ENCODE assay signal across 1 cellular context in the genomic region with DNA sequence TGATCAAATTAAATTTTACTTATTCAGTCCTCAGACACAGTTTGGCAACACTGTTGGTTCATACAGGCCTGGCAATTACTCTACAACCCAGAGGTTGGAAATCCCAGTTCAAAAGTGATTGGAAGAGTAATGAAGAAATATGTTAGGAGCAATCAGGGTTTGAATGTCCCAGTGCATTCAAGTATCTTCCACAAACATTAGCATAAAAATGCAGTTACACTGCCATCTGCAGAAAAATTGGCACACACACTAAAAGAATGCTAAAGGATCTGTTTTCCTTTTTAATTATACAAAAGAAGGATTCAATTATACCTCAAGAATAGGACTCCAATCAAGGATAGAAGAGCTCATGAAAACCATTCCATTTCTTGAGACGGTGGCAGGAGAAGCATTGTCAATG.
TF ChIP-seq lines count a peak whose summit lies in the region.

No MANE protein-coding gene starts in this region.

TF ChIP-seq in IMR-90, 13 proteins besides CTCF, POLR2A, EP300 and RAD21 (continued from another document):
- TF ChIP-seq BHLHE40 (IDR thresholded peaks at IDR 0.05; ENCODE audit: low read depth, low read length) (no peak), NFE2L2 (IDR thresholded peaks at IDR 0.05; ENCODE audit: low read depth, low read length) (no peak), FOS (IDR thresholded peaks at IDR 0.05; ENCODE audit: low read depth, low read length) (no peak)
